8 cellular contexts compared by ENCODE assay signal in the genomic region with DNA sequence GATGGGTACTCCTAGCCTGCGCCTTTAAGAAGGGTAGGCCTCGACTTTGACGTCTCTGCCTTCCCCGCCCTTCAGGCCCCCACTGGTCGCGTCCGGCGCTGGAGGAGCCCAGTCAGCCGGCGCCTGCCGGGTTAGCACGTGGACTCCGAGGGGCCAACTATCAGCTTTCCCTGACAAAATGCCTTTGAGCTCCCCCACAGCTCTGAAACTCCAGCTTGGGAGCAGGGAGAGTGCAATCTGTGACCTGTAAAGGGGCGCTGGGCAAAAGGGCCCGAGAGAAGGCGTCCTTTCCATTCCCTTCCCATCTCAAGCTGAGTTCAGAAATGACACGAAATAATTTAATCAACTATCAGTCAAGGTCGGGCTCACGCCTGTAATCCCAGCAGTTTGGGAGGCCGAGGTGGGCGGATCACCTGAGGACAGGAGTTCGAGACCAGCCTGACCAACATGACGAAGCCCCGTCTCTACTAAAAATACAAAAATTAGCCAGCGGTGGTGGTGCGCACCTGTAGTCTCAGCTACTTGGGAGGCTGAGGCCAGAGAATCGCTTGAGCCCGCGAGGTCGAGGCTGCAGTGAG. TPM values are rescaled to one million over a fixed set of nuclear protein-coding genes. Genes with fewer than 3 reads are reported as not detected.
DNase-seq lines count a peak whose midpoint lies in the region; ATAC-seq lines count a peak whose summit lies in the region.

No MANE protein-coding gene starts in this region.

- ATAC-seq in GM18861 (IDR thresholded peaks at IDR 0.05; ENCODE audit: unreplicated experiment) = peak; percentile 43
- peak; percentile 52 for ATAC-seq in HG03354 (IDR thresholded peaks at IDR 0.05; ENCODE audit: poor library complexity, severe bottlenecking, unreplicated experiment)
- peak; percentile 71 for ATAC-seq in left colon

- intact Hi-C loops in left colon (cut with DNase I, micrococcal nuclease) = loop anchor here in 1 of 2 donors (5.0 kb wide), 1 partner anchor 105 kb away; no protein-coding TSS in a partner anchor

- DNase-seq in A172 (ENCODE audit: low spot score) (peak; percentile 96), NCI-H510A (lab: John Stamatoyannopoulos, UW) (peak; percentile 60), cerebellar cortex (ENCODE audit: low spot score) (peak; percentile 99), left colon (peak; percentile 95 to 98)
- peak; percentile 93 for DNase-seq in activated CD4-positive, alpha-beta T cell treated with anti-CD3 and anti-CD28 coated beads for 1 hour
- peak; percentile 93 for DNase-seq in stimulated activated CD4-positive, alpha-beta T cell treated with anti-CD3 and anti-CD28 coated beads, Interleukin-1b, Interleukin-23, amount 100 ng/mL, for 48 hours

RNA-seq across cellular contexts. Expression of a gene that starts 2.3 kb away (rescaled TPM):
- 190 and 199 TPM in 2 replicates for total RNA-seq in A172 (2014; rRNA removed; shearing (Covaris generic))
- 100 to 1,000 TPM; 137 to 148 TPM for total RNA-seq in left colon

RNA-seq across cellular contexts. Expression of a gene that starts 18.1 kb away (rescaled TPM):
- total RNA-seq in A172 (2014; rRNA removed; shearing (Covaris generic)) = 285 and 293 TPM in 2 replicates
- 100 to 1,000 TPM; 439 to 572 TPM for total RNA-seq in left colon

RNA-seq across cellular contexts. Expression of a gene that starts 18.6 kb away (rescaled TPM):
- total RNA-seq in A172 (2014; rRNA removed; shearing (Covaris generic)) = 0.86 TPM in 1 of 2 replicates, not detected in the other
- 1 to 10 TPM in 1 of 2 donors, under 1 TPM in 1; 0.46 to 1.5 TPM for total RNA-seq in left colon

RNA-seq across cellular contexts. Expression of a gene that starts 36.7 kb away (rescaled TPM):
- total RNA-seq in A172 (2014; rRNA removed; shearing (Covaris generic)) = 24.5 and 31.1 TPM in 2 replicates
- total RNA-seq in left colon = under 1 TPM; 0.24 to 0.67 TPM

RNA-seq across cellular contexts. Expression of a gene that starts 59.0 kb away (rescaled TPM):
- total RNA-seq in A172 (2014; rRNA removed; shearing (Covaris generic)) = not detected in 2 replicates
- not detected for total RNA-seq in left colon

Comparison
In these comparisons a context has a peak if more than half of its experiments do, and no peak if none do; other contexts are left out.
1. Peak in every context shown above with its lines: DNase-seq and ATAC-seq.